Comparison of ENCODE assay signal across 8 cellular contexts in the genomic region with DNA sequence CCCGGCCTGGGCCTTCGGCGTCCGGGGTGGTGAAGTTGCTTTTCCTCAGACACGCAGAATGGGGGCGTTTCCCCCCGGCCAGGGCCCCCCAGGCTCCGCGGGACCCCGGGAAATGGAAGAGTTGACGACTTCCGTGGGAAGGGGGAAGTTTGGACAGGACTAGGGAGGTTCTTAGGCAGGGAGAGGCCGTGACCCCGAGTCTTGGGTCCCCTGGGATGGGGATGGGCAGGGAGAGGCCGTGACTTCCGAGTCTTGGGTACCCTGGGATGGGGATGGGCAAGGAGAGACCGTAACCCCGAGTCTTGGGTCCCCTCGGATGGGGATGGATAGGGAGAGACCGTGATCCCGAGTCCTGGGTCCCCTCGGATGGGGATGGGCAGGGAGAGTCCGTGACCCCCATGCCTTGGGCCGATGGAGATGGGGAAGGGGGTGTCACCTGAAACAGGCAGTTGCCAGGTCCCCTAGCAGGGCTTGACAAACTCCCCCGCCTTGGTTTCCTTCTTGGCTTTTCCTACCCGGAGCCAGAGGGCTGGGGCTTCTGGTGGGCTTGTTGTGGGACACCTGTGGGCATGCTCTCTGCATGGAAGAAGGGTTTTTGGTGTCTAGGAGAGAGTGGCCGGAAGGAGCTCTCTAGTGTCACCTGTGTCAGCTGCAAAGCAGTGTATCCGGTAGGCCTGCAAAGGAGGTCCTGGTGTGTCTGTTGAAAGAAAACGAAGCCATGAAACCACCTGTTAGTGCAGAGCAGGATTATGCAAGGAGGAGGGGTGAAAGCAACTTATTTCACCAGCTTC. TPM values are rescaled to one million over a fixed set of nuclear protein-coding genes. Genes with fewer than 3 reads are reported as not detected.
DNase-seq lines count a peak whose midpoint lies in the region; ATAC-seq and TF ChIP-seq lines count a peak whose summit lies in the region.

No MANE protein-coding gene starts in this region.

- peaks cover 9 to 17% of the 10 kb centered on the region in 2 donors for H3K36me3 ChIP-seq in lung (ENCODE audit: control insufficient read depth in 2 of 2, insufficient read depth in 2 of 2, low read length in 2 of 2)

- H3K27ac ChIP-seq in lung (ENCODE audit: low read depth in 1 of 2, low read length in 1 of 2), result peak overlapping the region; percentile 96 to 100

- H3K4me3 ChIP-seq in WI38 (ENCODE audit: low read depth, low read length) (peak overlapping the region; percentile 85), lung (peak overlapping the region; percentile 99)

- H3K4me3 Mint-ChIP-seq in central memory CD8-positive, alpha-beta T cell, result peak overlapping the region; percentile 85

- H3K4me1 Mint-ChIP-seq in central memory CD8-positive, alpha-beta T cell, result peaks cover 10% of the 10 kb centered on the region

- no peaks in the 10 kb centered on the region for H3K9me3 Mint-ChIP-seq in central memory CD8-positive, alpha-beta T cell

- peak overlapping the region; percentile 89 for H3K27ac Mint-ChIP-seq in central memory CD8-positive, alpha-beta T cell (ENCODE audit: low read depth)

- H3K36me3 Mint-ChIP-seq in central memory CD8-positive, alpha-beta T cell (ENCODE audit: insufficient read depth), result peaks cover 48% of the 10 kb centered on the region

- H3K4me1 ChIP-seq in lung (ENCODE audit: control insufficient read depth in 2 of 2, insufficient read depth in 2 of 2, low read length in 2 of 2), result peaks cover 0 to 7% of the 10 kb centered on the region in 2 donors

- 1% methylated on average over 28 to 29 of the region's 29 CpGs for WGBS in lung, 2 donors

- intact Hi-C loops in posterior vena cava (cut with DNase I), result loop anchor here in 1 of 2 donors (5.0 kb wide), 1 partner anchor 122 kb away; no protein-coding TSS in a partner anchor

- peak; percentile 70 for TF ChIP-seq CTCF in GM12872 (IDR thresholded peaks at IDR 0.05; ENCODE audit: insufficient read depth, low read depth, low read length)
- no peak; the same call in 1 of the 2 replicates for TF ChIP-seq CTCF in WI38 (IDR thresholded peaks at IDR 0.05; ENCODE audit: low read depth, low read length)
- TF ChIP-seq CTCF in lung (IDR thresholded peaks at IDR 0.05; ENCODE audit: control extremely low read depth, extremely low read depth), result no peak

- ATAC-seq in GM21825 (IDR thresholded peaks at IDR 0.05; ENCODE audit: unreplicated experiment) (peak; percentile 78), lung (ENCODE audit: insufficient read depth, low FRiP score) (peak; percentile 22)
- peak; percentile 92 for ATAC-seq in central memory CD8-positive, alpha-beta T cell (replicated peaks; ENCODE audit: extremely low read depth, poor library complexity, severe bottlenecking)

- no peaks in the 10 kb centered on the region for H3K9me3 ChIP-seq in lung (ENCODE audit: control insufficient read depth in 2 of 2, insufficient read depth in 1 of 2, low read length in 1 of 2)

- H3K27me3 ChIP-seq in lung (ENCODE audit: control insufficient read depth, insufficient read depth), result no peaks in the 10 kb centered on the region

- DNase-seq in LHCN-M2 (ENCODE audit: low read depth), result peak; percentile 78
- peak; percentile 43 to 59 for DNase-seq in central memory CD8-positive, alpha-beta T cell (ENCODE audit: low spot score in 2 of 2)
- no peak for DNase-seq in lung (ENCODE audit: low spot score)
- peak; percentile 32 to 43 for DNase-seq in stimulated activated CD8-positive, alpha-beta memory T cell treated with anti-CD3 and anti-CD28 coated beads, Interleukin-15, amount 100 ng/mL, for 48 hours (ENCODE audit: low read depth in 2 of 2)
- DNase-seq in posterior vena cava (ENCODE audit: low spot score), result no peak

- no peaks in the 10 kb centered on the region for H3K27me3 Mint-ChIP-seq in central memory CD8-positive, alpha-beta T cell

RNA-seq across cellular contexts. Expression of a gene that starts 1.1 kb away (rescaled TPM):
- total RNA-seq in LHCN-M2 (2014; rRNA removed) (18.8 and 23.1 TPM in 2 replicates), lung (10 to 100 TPM; 32.6 to 43.1 TPM), posterior vena cava (10 to 100 TPM; 25.6 to 26.9 TPM)
- polyA plus RNA-seq in LHCN-M2 (2012), result 15.5 TPM
- polyA plus RNA-seq in lung, result 1 to 10 TPM; 8.3 to 9.3 TPM

RNA-seq across cellular contexts. Expression of a gene that starts 9.6 kb away (rescaled TPM):
- total RNA-seq in LHCN-M2 (2014; rRNA removed) (0.06 and 0.11 TPM in 2 replicates), lung (1 to 10 TPM in 1 of 2 donors, under 1 TPM in 1; 0.43 to 1.5 TPM), posterior vena cava (1 to 10 TPM in 1 of 2 donors, under 1 TPM in 1; 0.62 to 1.6 TPM)
- polyA plus RNA-seq in LHCN-M2 (2012), result 3.6 TPM
- under 1 TPM; 0.34 to 0.77 TPM for polyA plus RNA-seq in lung

Comparison
In these comparisons a context has a peak if more than half of its experiments do, and no peak if none do; other contexts are left out.
1. ATAC-seq: peak in every context shown above with its lines; median percentile 92 in central memory CD8-positive, alpha-beta T cell; 78 in GM21825; 22 in lung.
2. DNase-seq: peak in LHCN-M2 (single experiment), central memory CD8-positive, alpha-beta T cell (2 of 2) and stimulated activated CD8-positive, alpha-beta memory T cell treated with anti-CD3 and anti-CD28 coated beads, Interleukin-15, amount 100 ng/mL, for 48 hours (2 of 2); none in lung (single experiment) and posterior vena cava (single experiment).